In the genomic region with DNA sequence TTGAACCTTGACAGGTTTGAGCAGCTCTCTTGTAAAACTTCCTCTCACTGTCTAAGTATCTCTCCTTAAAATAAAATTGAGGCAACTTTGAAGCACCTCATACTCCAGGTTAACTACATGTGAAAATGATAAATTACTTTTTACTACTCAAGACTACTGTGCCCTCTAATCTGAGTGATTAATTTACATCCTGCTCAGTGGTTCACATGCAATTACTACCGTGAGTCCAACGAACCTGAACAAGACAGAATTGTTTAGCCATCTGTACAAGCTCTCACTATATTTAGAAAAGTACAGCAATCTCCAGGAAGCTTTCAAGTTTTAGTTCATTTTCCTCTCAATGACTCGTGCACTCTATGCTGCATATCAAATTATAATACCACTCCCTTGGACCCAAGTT, we compare ENCODE assay signal across 16 cellular contexts. TPM values are rescaled to one million over a fixed set of nuclear protein-coding genes. Genes with fewer than 3 reads are reported as not detected.
DNase-seq lines count a peak whose midpoint lies in the region; ATAC-seq, FAIRE-seq and TF ChIP-seq lines count a peak whose summit lies in the region.
"Had no signal": no experiment of that assay in that cellular context is flagged by ENCODE, and none has a peak within 500 bp of the region (broad histone marks: within the 10 kb centered on the region; RNA-seq: fewer than 3 reads in every experiment).

No MANE protein-coding gene starts in this region.

- H3K9me3 Mint-ChIP-seq in mesothelial cell of epicardium = no peaks in the 10 kb centered on the region
- H3K9me3 Mint-ChIP-seq: GM23338 had no signal

- H2AK5ac ChIP-seq in trophoblast cell (ENCODE audit: low read length) = no peak overlapping the region

- no peak for FAIRE-seq in GM19239 (lab: Jason Lieb, UNC)

- no peak overlapping the region for H3K27ac Mint-ChIP-seq in mesothelial cell of epicardium
- H3K27ac Mint-ChIP-seq: GM23338 had no signal

- no peak overlapping the region for H3K14ac ChIP-seq in trophoblast cell (ENCODE audit: low read length)

- no peaks in the 10 kb centered on the region for H3K36me3 Mint-ChIP-seq in mesothelial cell of epicardium

- no peak overlapping the region for H4K12ac ChIP-seq in trophoblast cell (ENCODE audit: low read depth, low read length)

- H4K8ac ChIP-seq in trophoblast cell (ENCODE audit: low read depth, low read length) = no peak overlapping the region

- no peak overlapping the region for H2AFZ ChIP-seq in trophoblast cell (ENCODE audit: insufficient read depth, low read length, poor library complexity)
- H2AFZ ChIP-seq: GM23338 had no signal

- H3K27ac ChIP-seq in BLaER1 treated with 17β-estradiol and CSF1 and Interleukin-3, amounts not matched to agents 10 nM and 100 nM = peak overlapping the region in 7 of 11 experiments; percentile 18 to 60 (median 52); a peak in 12 of 22 replicates
- H3K27ac ChIP-seq in trophoblast cell (ENCODE audit: low read depth, low read length) = no peak overlapping the region
- H3K27ac ChIP-seq: breast epithelium, esophagus squamous epithelium, skin epidermis had no signal

- H2BK5ac ChIP-seq in trophoblast cell (ENCODE audit: low read depth, low read length, poor library complexity) = no peak overlapping the region

- no peak overlapping the region for H3K4ac ChIP-seq in trophoblast cell (ENCODE audit: low read depth, low read length)

- WGBS in trophoblast cell (ENCODE audit: extremely low coverage, insufficient coverage, insufficient read length) = no CpG with 5 or more reads among the region's 3 CpGs

- peaks cover 2% of the 10 kb centered on the region for H3K4me1 Mint-ChIP-seq in mesothelial cell of epicardium

- peaks cover 39% of the 10 kb centered on the region for H3K27me3 Mint-ChIP-seq in mesothelial cell of epicardium (ENCODE audit: low read depth)

- ATAC-seq in GM19043 (IDR thresholded peaks at IDR 0.05; ENCODE audit: low read depth, unreplicated experiment) (peak; percentile 76), HG02973 (IDR thresholded peaks at IDR 0.05; ENCODE audit: unreplicated experiment) (peak; percentile 56)
- ATAC-seq: GM23338 had no signal

- no peaks in the 10 kb centered on the region for H3K79me1 ChIP-seq in trophoblast cell (ENCODE audit: low read length)

- peak overlapping the region in 5 of 10 experiments; percentile 4 to 38 (median 22); a peak in 7 of 20 replicates for H3K4me3 ChIP-seq in BLaER1 treated with 17β-estradiol and CSF1 and Interleukin-3, amounts not matched to agents 10 nM and 100 nM
- no peak overlapping the region for H3K4me3 ChIP-seq in trophoblast cell (ENCODE audit: low read depth, low read length)
- H3K4me3 ChIP-seq: breast epithelium, esophagus squamous epithelium, GM23338, skin epidermis had no signal

- no peak overlapping the region for H3K23ac ChIP-seq in trophoblast cell (ENCODE audit: low read length)

- H4K91ac ChIP-seq in trophoblast cell (ENCODE audit: low read depth, low read length) = no peak overlapping the region

- no peak for TF ChIP-seq CTCF in mesothelial cell of epicardium (IDR thresholded peaks at IDR 0.05; ENCODE audit: unreplicated experiment)

- no peaks in the 10 kb centered on the region for H3K36me3 ChIP-seq in BLaER1 treated with 17β-estradiol and CSF1 and Interleukin-3, amounts not matched to agents 10 nM and 100 nM
- H3K36me3 ChIP-seq in trophoblast cell (ENCODE audit: control insufficient read depth in 1 of 2, insufficient read depth in 2 of 2, low read length in 2 of 2) = no peaks in the 10 kb centered on the region
- H3K36me3 ChIP-seq: breast epithelium, esophagus squamous epithelium had no signal

- peaks cover 10 to 25% (median 21%) of the 10 kb centered on the region in 10 experiments for H3K4me1 ChIP-seq in BLaER1 treated with 17β-estradiol and CSF1 and Interleukin-3, amounts not matched to agents 10 nM and 100 nM
- H3K4me1 ChIP-seq in trophoblast cell (ENCODE audit: control insufficient read depth in 1 of 2, insufficient read depth in 2 of 2, low read length in 2 of 2) = peaks cover 0 to 1% of the 10 kb centered on the region in 2 experiments
- H3K4me1 ChIP-seq: breast epithelium, esophagus squamous epithelium had no signal

- H3K4me3 Mint-ChIP-seq in mesothelial cell of epicardium = no peak overlapping the region
- H3K4me3 Mint-ChIP-seq: GM23338 had no signal

- H3K79me2 ChIP-seq in trophoblast cell (ENCODE audit: control insufficient read depth, insufficient read depth, low read length, poor library complexity) = no peaks in the 10 kb centered on the region

- CTCF ChIA-PET in HEK293T (lab: Yijun Ruan, JAX) = no interaction called here

- no peaks in the 10 kb centered on the region for H4K20me1 ChIP-seq in BLaER1 treated with 17β-estradiol and CSF1 and Interleukin-3, amounts not matched to agents 10 nM and 100 nM

- H2BK120ac ChIP-seq in trophoblast cell (ENCODE audit: insufficient read depth, low read length, poor library complexity) = no peak overlapping the region

- DNase-seq in NCI-H2171 (lab: John Stamatoyannopoulos, UW) (peak; percentile 32), trophoblast cell (no peak), HEK293T (ENCODE audit: extremely low spot score) (no peak), GM19239 (ENCODE audit: insufficient read length, low spot score) (no peak), mesothelial cell of epicardium (ENCODE audit: low spot score in 2 of 2, unreplicated experiment in 2 of 2) (no peak)
- DNase-seq: activated T-cell treated with anti-CD3 and anti-CD28 coated beads for 4 hours, esophagus squamous epithelium, NCI-H146, RPMI8226 had no signal

- POLR2A ChIA-PET in HEK293T (lab: Yijun Ruan, JAX) = no interaction called here

- H2BK12ac ChIP-seq in trophoblast cell (ENCODE audit: low read length) = no peak overlapping the region

- peak overlapping the region in 4 of 11 experiments; percentile 10 to 34 (median 26); a peak in 4 of 22 replicates for H3K9ac ChIP-seq in BLaER1 treated with 17β-estradiol and CSF1 and Interleukin-3, amounts not matched to agents 10 nM and 100 nM
- no peak overlapping the region for H3K9ac ChIP-seq in trophoblast cell (ENCODE audit: low read length)

- H3K27me3 ChIP-seq in BLaER1 treated with 17β-estradiol and CSF1 and Interleukin-3, amounts not matched to agents 10 nM and 100 nM = no peaks in the 10 kb centered on the region
- H3K27me3 ChIP-seq in trophoblast cell (ENCODE audit: insufficient read depth, low read length) = no peaks in the 10 kb centered on the region
- H3K27me3 ChIP-seq: breast epithelium, esophagus squamous epithelium had no signal

- H3K4me2 ChIP-seq in BLaER1 treated with 17β-estradiol and CSF1 and Interleukin-3, amounts not matched to agents 10 nM and 100 nM = peak overlapping the region; percentile 54 to 78 (median 66)
- no peak overlapping the region for H3K4me2 ChIP-seq in trophoblast cell (ENCODE audit: low read length)
- H3K4me2 ChIP-seq: GM23338 had no signal

- H3K18ac ChIP-seq in trophoblast cell (ENCODE audit: low read length) = no peak overlapping the region

- H3K9me3 ChIP-seq in BLaER1 treated with 17β-estradiol and CSF1 and Interleukin-3, amounts not matched to agents 10 nM and 100 nM (replicated peaks in 1 of 11) = no peaks in the 10 kb centered on the region
- no peaks in the 10 kb centered on the region for H3K9me3 ChIP-seq in trophoblast cell (ENCODE audit: insufficient read depth, low read depth, low read length)
- H3K9me3 ChIP-seq: breast epithelium, esophagus squamous epithelium had no signal

TF ChIP-seq in HEK293T, 16 proteins besides CTCF, POLR2A, EP300 and RAD21:
- TF ChIP-seq FOXM1 (IDR thresholded peaks at IDR 0.05; ENCODE audit: borderline replicate concordance) (no peak), NFRKB (IDR thresholded peaks at IDR 0.05) (no peak), SP1 (IDR thresholded peaks at IDR 0.05) (no peak), CTBP1 (IDR thresholded peaks at IDR 0.05; ENCODE audit: borderline replicate concordance) (no peak), L3MBTL2 (conservative IDR thresholded peaks at IDR 0.05) (no peak), FOXA1 (IDR thresholded peaks at IDR 0.05) (no peak), ARNT (IDR thresholded peaks at IDR 0.05) (no peak)

RNA-seq across cellular contexts. Expression of gene PDE1C, which starts 21.2 kb away (rescaled TPM):
- 0.08 and 0.15 TPM in 2 replicates for polyA plus RNA-seq in trophoblast cell (2013)
- 0.68 to 2.1 TPM (median 0.94 TPM) in 3 replicates for total RNA-seq in mesothelial cell of epicardium
- total RNA-seq: G401 had no signal
- polyA plus RNA-seq: GM23338 had no signal
